12 cellular contexts compared by ENCODE assay signal in genomic region chr11:73158356-73159051, GRCh38. TPM values are rescaled to one million over a fixed set of nuclear protein-coding genes. Genes with fewer than 3 reads are reported as not detected.
DNase-seq lines count a peak whose midpoint lies in the region; ATAC-seq and TF ChIP-seq lines count a peak whose summit lies in the region.
"Had no signal": no experiment of that assay in that cellular context is flagged by ENCODE, and none has a peak within 500 bp of the region (broad histone marks: within the 10 kb centered on the region; RNA-seq: fewer than 3 reads in every experiment).

No MANE protein-coding gene starts in this region.

- WGBS in upper lobe of left lung, 2 donors = 72 to 81% methylated on average over 8 of the region's 8 CpGs

- TF ChIP-seq EP300 in upper lobe of left lung (IDR thresholded peaks at IDR 0.05) = no peak

- H3K27me3 ChIP-seq in cardiac muscle cell = no peaks in the 10 kb centered on the region
- H3K27me3 ChIP-seq in lower lobe of right lung (ENCODE audit: low read depth) = no peaks in the 10 kb centered on the region
- H3K27me3 ChIP-seq in upper lobe of left lung = no peaks in the 10 kb centered on the region

- ATAC-seq in lower lobe of right lung (no peak), upper lobe of left lung (ENCODE audit: low FRiP score in 2 of 2) (no peak), GM21717 (IDR thresholded peaks at IDR 0.05; ENCODE audit: unreplicated experiment) (no peak)

- no peaks in the 10 kb centered on the region for H3K36me3 Mint-ChIP-seq in chondrocyte (ENCODE audit: low read depth)
- peaks cover 0 to 3% of the 10 kb centered on the region in 2 donors for H3K36me3 Mint-ChIP-seq in CD14-positive monocyte
- H3K36me3 Mint-ChIP-seq: activated naive CD4-positive, alpha-beta T cell treated with anti-CD3 and anti-CD28 coated beads, Interleukin-2, amount 50 U/mL, for 24 hours had no signal

- H3K27me3 Mint-ChIP-seq in chondrocyte (ENCODE audit: low read depth) (no peaks in the 10 kb centered on the region), CD14-positive monocyte (ENCODE audit: low read depth in 3 of 3) (no peaks in the 10 kb centered on the region)
- H3K27me3 Mint-ChIP-seq: activated naive CD4-positive, alpha-beta T cell treated with anti-CD3 and anti-CD28 coated beads, Interleukin-2, amount 50 U/mL, for 24 hours had no signal

- peaks cover 60% of the 10 kb centered on the region for H3K4me1 Mint-ChIP-seq in chondrocyte (ENCODE audit: low read depth)
- peaks cover 60% of the 10 kb centered on the region for H3K4me1 Mint-ChIP-seq in CD14-positive monocyte

- peak overlapping the region; percentile 96 for H3K27ac ChIP-seq in cardiac muscle cell
- H3K27ac ChIP-seq in lower lobe of right lung = peak overlapping the region; percentile 32
- peak overlapping the region in 3 of 4 donors; percentile 57 to 79 (median 60) for H3K27ac ChIP-seq in upper lobe of left lung

- no peaks in the 10 kb centered on the region for H3K9me3 Mint-ChIP-seq in chondrocyte (ENCODE audit: low read depth)
- peaks cover 0 to 7% (median 0%) of the 10 kb centered on the region in 7 donors for H3K9me3 Mint-ChIP-seq in CD14-positive monocyte
- H3K9me3 Mint-ChIP-seq: activated naive CD4-positive, alpha-beta T cell treated with anti-CD3 and anti-CD28 coated beads, Interleukin-2, amount 50 U/mL, for 24 hours had no signal

- TF ChIP-seq POLR2A in upper lobe of left lung (IDR thresholded peaks at IDR 0.05) = no peak

- no peaks in the 10 kb centered on the region for H3K9me3 ChIP-seq in cardiac muscle cell (ENCODE audit: low read depth)
- H3K9me3 ChIP-seq in lower lobe of right lung = no peaks in the 10 kb centered on the region
- H3K9me3 ChIP-seq in upper lobe of left lung = no peaks in the 10 kb centered on the region

- DNase-seq in cardiac muscle cell (ENCODE audit: low read depth in 1 of 2, low spot score in 1 of 2) = peak in 1 of 2 donors; percentile 80
- DNase-seq in cardiac septum (ENCODE audit: low spot score) = no peak
- DNase-seq in chondrocyte (ENCODE audit: low spot score) = no peak
- DNase-seq in lower lobe of right lung = no peak
- DNase-seq in upper lobe of left lung = no peak
- DNase-seq in CD14-positive monocyte (ENCODE audit: low spot score) = no peak
- DNase-seq in C1 segment of cervical spinal cord (lab: John Stamatoyannopoulos, UW) = no peak
- DNase-seq: erythroblast; OCI-M1; stimulated activated CD4-positive, alpha-beta T cell treated with anti-CD3 and anti-CD28 coated beads, Interleukin-2, amount 100 ng/mL, for 24 hours had no signal

- H3K4me3 Mint-ChIP-seq in chondrocyte (ENCODE audit: unreplicated experiment) = no peak overlapping the region
- H3K4me3 Mint-ChIP-seq in CD14-positive monocyte = no peak overlapping the region
- H3K4me3 Mint-ChIP-seq: activated naive CD4-positive, alpha-beta T cell treated with anti-CD3 and anti-CD28 coated beads, Interleukin-2, amount 50 U/mL, for 24 hours had no signal

- no peaks in the 10 kb centered on the region for H3K36me3 ChIP-seq in cardiac muscle cell
- H3K36me3 ChIP-seq in lower lobe of right lung = no peaks in the 10 kb centered on the region
- no peaks in the 10 kb centered on the region for H3K36me3 ChIP-seq in upper lobe of left lung

- TF ChIP-seq CTCF in cardiac muscle cell (IDR thresholded peaks at IDR 0.05; ENCODE audit: low read depth, low read length) = no peak
- TF ChIP-seq CTCF in chondrocyte (IDR thresholded peaks at IDR 0.05) = no peak
- TF ChIP-seq CTCF in lower lobe of right lung (IDR thresholded peaks at IDR 0.05) = no peak
- TF ChIP-seq CTCF in upper lobe of left lung (IDR thresholded peaks at IDR 0.05) = no peak
- no peak for TF ChIP-seq CTCF in CD14-positive monocyte (IDR thresholded peaks at IDR 0.05)

- H3K4me1 ChIP-seq in cardiac muscle cell (ENCODE audit: low read depth) (peaks cover 37% of the 10 kb centered on the region), lower lobe of right lung (peaks cover 40% of the 10 kb centered on the region), upper lobe of left lung (peaks cover 24 to 39% (median 31%) of the 10 kb centered on the region in 4 donors)

- intact Hi-C loops in cardiac septum (cut with DNase I) (no loop called here), lower lobe of right lung (cut with DNase I) (no loop called here), CD14-positive monocyte (cut with micrococcal nuclease) (no loop called here)

- H3K27ac Mint-ChIP-seq in chondrocyte (ENCODE audit: unreplicated experiment) (peak overlapping the region; percentile 93), CD14-positive monocyte (peak overlapping the region in 2 of 7 donors; percentile 10 to 42)
- H3K27ac Mint-ChIP-seq: activated naive CD4-positive, alpha-beta T cell treated with anti-CD3 and anti-CD28 coated beads, Interleukin-2, amount 50 U/mL, for 24 hours had no signal

- H3K4me3 ChIP-seq in cardiac muscle cell (no peak overlapping the region), lower lobe of right lung (no peak overlapping the region), upper lobe of left lung (no peak overlapping the region)

RNA-seq across cellular contexts. Expression of gene FCHSD2, which starts 16.4 kb away (rescaled TPM):
- total RNA-seq in cardiac muscle cell = 9.6 and 12.3 TPM in 2 replicates
- 16.9 and 31.4 TPM in 2 replicates for polyA plus RNA-seq in cardiac muscle cell
- total RNA-seq in cardiac septum = 56.6 TPM
- 38.7 to 69.5 TPM (median 66.8 TPM) in 3 replicates for total RNA-seq in chondrocyte
- total RNA-seq in lower lobe of right lung = 59.0 TPM
- 10 to 100 TPM; 22.5 to 55.6 (median 42.7) TPM for total RNA-seq in upper lobe of left lung
- 10 to 100 TPM; 14.5 to 16.6 TPM for polyA plus RNA-seq in CD14-positive monocyte

RNA-seq across cellular contexts. Expression of gene P2RY2, which starts 59.6 kb away (rescaled TPM):
- total RNA-seq in cardiac muscle cell (0.25 and 0.48 TPM in 2 replicates), cardiac septum (13.5 TPM), chondrocyte (0.32 TPM in 1 of 3 replicates, not detected in the others), lower lobe of right lung (6.5 TPM), upper lobe of left lung (10 to 100 TPM in 4 of 6 donors, 1 to 10 TPM in 2; 7.8 to 15.0 (median 11.7) TPM)
- polyA plus RNA-seq in cardiac muscle cell (0.40 and 0.83 TPM in 2 replicates), CD14-positive monocyte (10 to 100 TPM in 1 of 2 donors, 1 to 10 TPM in 1; 2.8 to 12.7 TPM)

Comparison
In these comparisons a context has a peak if more than half of its experiments do, and no peak if none do; other contexts are left out.
1. H3K27ac ChIP-seq: peak in every context shown above with its lines; median percentile 96 in cardiac muscle cell; 60 in upper lobe of left lung; 32 in lower lobe of right lung.